ENCODE assay signal across 8 cellular contexts in genomic region chr12:6534914-6535696, GRCh38. TPM values are rescaled to one million over a fixed set of nuclear protein-coding genes. Genes with fewer than 3 reads are reported as not detected.
A peak's percentile ranks its signal among the peaks of the same experiment; 100 is the strongest.
DNase-seq lines count a peak whose midpoint lies in the region; ATAC-seq and TF ChIP-seq lines count a peak whose summit lies in the region.

No MANE protein-coding gene starts in this region.

- peak overlapping the region; percentile 86 to 99 (median 98) for H3K4me3 Mint-ChIP-seq in naive B cell

- TF ChIP-seq CTCF in esophagus squamous epithelium (IDR thresholded peaks at IDR 0.05), result peak in 1 of 6 experiments; percentile 8

- H3K4me1 Mint-ChIP-seq in naive B cell, result peaks cover 41 to 54% (median 52%) of the 10 kb centered on the region in 3 donors

- ATAC-seq in HG03439 (IDR thresholded peaks at IDR 0.05; ENCODE audit: unreplicated experiment), result peak; percentile 8
- peak; percentile 9 to 15 for ATAC-seq in naive B cell (ENCODE audit: low read depth in 2 of 2)

- peak overlapping the region; percentile 90 to 99 (median 92) for H3K4me3 ChIP-seq in esophagus squamous epithelium

- intact Hi-C loops in esophagus squamous epithelium (cut with DNase I), result loop anchor here (5.0 to 10.0 kb wide), 2 partner anchors 60 to 108 kb away; partner anchors contain the start of gene VAMP1

- H3K27ac ChIP-seq in esophagus squamous epithelium, result peak overlapping the region; percentile 94 to 99 (median 98)

- DNase-seq in DMS 273 (lab: John Stamatoyannopoulos, UW; ENCODE audit: unreplicated experiment), result peak; percentile 67
- no peak for DNase-seq in DMS 273 treated with DMSO at 0.1 percent for 48 hours (lab: John Stamatoyannopoulos, UW)
- DNase-seq in OCI-M1 (lab: John Stamatoyannopoulos, UW), result peak; percentile 79
- DNase-seq in activated T-helper 1 cell treated with Interleukin-2 at 50 U/mL for 16 hours (ENCODE audit: low read depth), result peak; percentile 65
- no peak for DNase-seq in esophagus squamous epithelium (lab: John Stamatoyannopoulos, UW)
- DNase-seq in naive B cell, result peak; percentile 44
- peak; percentile 46 to 76 (median 66) for DNase-seq in stimulated activated naive CD4-positive, alpha-beta T cell (lab: John Stamatoyannopoulos, UW)

- H3K27me3 Mint-ChIP-seq in naive B cell, result no peaks in the 10 kb centered on the region

- 0% methylated on average over 5 of the region's 55 CpGs; no CpG with 5 or more reads in 1 of the 2 donors for WGBS in esophagus squamous epithelium, 2 donors

- peak overlapping the region in 5 of 6 donors; percentile 11 to 97 (median 82) for H3K27ac Mint-ChIP-seq in naive B cell

- H3K36me3 ChIP-seq in esophagus squamous epithelium, result peaks cover 24 to 51% (median 28%) of the 10 kb centered on the region in 3 donors

- H3K27me3 ChIP-seq in esophagus squamous epithelium, result no peaks in the 10 kb centered on the region

- no peaks in the 10 kb centered on the region for H3K9me3 Mint-ChIP-seq in naive B cell

- H3K36me3 Mint-ChIP-seq in naive B cell, result peaks cover 4 to 6% of the 10 kb centered on the region in 2 donors

- TF ChIP-seq POLR2A in esophagus squamous epithelium (IDR thresholded peaks at IDR 0.05), result peak in 2 of 4 donors; percentile 25 to 42

- no peaks in the 10 kb centered on the region for H3K9me3 ChIP-seq in esophagus squamous epithelium

- peaks cover 44 to 73% (median 45%) of the 10 kb centered on the region in 3 donors for H3K4me1 ChIP-seq in esophagus squamous epithelium

RNA-seq across cellular contexts. Expression of gene GAPDH, which starts 0.8 kb away (rescaled TPM):
- total RNA-seq in esophagus squamous epithelium, result 1,000 to 10,000 TPM; 2,526 to 4,151 (median 3,597) TPM
- 1,000 to 10,000 TPM in 1 of 6 donors, 100 to 1,000 TPM in 5; 607 to 1,152 (median 779) TPM for polyA plus RNA-seq in naive B cell (ENCODE audit: low read depth in 6 of 6)

RNA-seq across cellular contexts. Expression of gene IFFO1, which starts 20.7 kb away (rescaled TPM):
- 1 to 10 TPM in 3 of 4 donors, under 1 TPM in 1; 0.76 to 7.4 (median 2.7) TPM for total RNA-seq in esophagus squamous epithelium
- polyA plus RNA-seq in naive B cell (ENCODE audit: low read depth in 6 of 6), result 10 to 100 TPM in 1 of 6 donors, 1 to 10 TPM in 5; 4.6 to 15.3 (median 6.3) TPM

RNA-seq across cellular contexts. Expression of gene NOP2, which starts 33.0 kb away (rescaled TPM):
- total RNA-seq in esophagus squamous epithelium, result 10 to 100 TPM; 36.0 to 51.9 (median 48.2) TPM
- polyA plus RNA-seq in naive B cell (ENCODE audit: low read depth in 6 of 6), result 10 to 100 TPM; 11.7 to 27.6 (median 17.5) TPM

RNA-seq across cellular contexts. Expression of gene NCAPD2, which starts 41.2 kb away (rescaled TPM):
- 10 to 100 TPM; 25.6 to 73.2 (median 55.9) TPM for total RNA-seq in esophagus squamous epithelium
- 10 to 100 TPM; 13.3 to 25.5 (median 17.8) TPM for polyA plus RNA-seq in naive B cell (ENCODE audit: low read depth in 6 of 6)

RNA-seq across cellular contexts. Expression of gene MRPL51, which starts 42.0 kb away (rescaled TPM):
- 10 to 100 TPM; 36.3 to 95.5 (median 72.6) TPM for total RNA-seq in esophagus squamous epithelium
- polyA plus RNA-seq in naive B cell (ENCODE audit: low read depth in 6 of 6), result 100 to 1,000 TPM; 126 to 243 (median 176) TPM

Comparison
In these comparisons a context has a peak if more than half of its experiments do, and no peak if none do; other contexts are left out.
1. DNase-seq: peak in DMS 273 (single experiment), OCI-M1 (single experiment), activated T-helper 1 cell treated with Interleukin-2 at 50 U/mL for 16 hours (single experiment), naive B cell (single experiment) and stimulated activated naive CD4-positive, alpha-beta T cell (6 of 6); none in DMS 273 treated with DMSO at 0.1 percent for 48 hours (single experiment) and esophagus squamous epithelium (single experiment).